1 cellular context compared by ENCODE assay signal in the genomic region with DNA sequence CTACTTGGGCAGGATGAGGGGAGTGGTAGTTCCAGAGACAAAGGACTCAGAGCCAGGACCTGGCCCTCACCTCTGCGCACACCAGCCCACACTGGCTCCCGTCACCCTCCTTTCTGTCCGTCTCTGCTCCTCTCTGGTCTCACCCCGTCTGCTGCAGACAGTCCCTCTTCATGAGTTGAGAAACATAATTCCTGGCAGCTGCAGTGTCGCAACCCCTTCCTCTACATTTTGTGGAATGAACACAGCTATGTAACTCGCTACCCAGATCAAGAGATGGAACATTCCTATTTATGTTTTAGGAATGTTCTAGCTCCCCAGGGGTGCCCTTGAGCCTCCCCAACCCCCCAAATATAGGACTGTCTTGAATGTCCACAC.
TF ChIP-seq lines count a peak whose summit lies in the region.

No MANE protein-coding gene starts in this region.

TF ChIP-seq in H1, 55 proteins besides CTCF, POLR2A, EP300 and RAD21:
- TF ChIP-seq PHF8 (conservative IDR thresholded peaks at IDR 0.05; ENCODE audit: low read depth, low read length) (no peak), BACH1 (IDR thresholded peaks at IDR 0.05; ENCODE audit: low read length) (no peak), SP4 (IDR thresholded peaks at IDR 0.05; ENCODE audit: low read length) (no peak), CTBP2 (IDR thresholded peaks at IDR 0.05; ENCODE audit: borderline replicate concordance, insufficient read depth, insufficient read length, low read length) (no peak), HDAC6 (IDR thresholded peaks at IDR 0.05; ENCODE audit: low read depth, low read length) (no peak)
- TF ChIP-seq, protein P1, sequence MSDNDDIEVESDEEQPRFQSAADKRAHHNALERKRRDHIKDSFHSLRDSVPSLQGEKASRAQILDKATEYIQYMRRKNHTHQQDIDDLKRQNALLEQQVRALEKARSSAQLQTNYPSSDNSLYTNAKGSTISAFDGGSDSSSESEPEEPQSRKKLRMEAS (IDR thresholded peaks at IDR 0.05), result no peak
